In the genomic region with DNA sequence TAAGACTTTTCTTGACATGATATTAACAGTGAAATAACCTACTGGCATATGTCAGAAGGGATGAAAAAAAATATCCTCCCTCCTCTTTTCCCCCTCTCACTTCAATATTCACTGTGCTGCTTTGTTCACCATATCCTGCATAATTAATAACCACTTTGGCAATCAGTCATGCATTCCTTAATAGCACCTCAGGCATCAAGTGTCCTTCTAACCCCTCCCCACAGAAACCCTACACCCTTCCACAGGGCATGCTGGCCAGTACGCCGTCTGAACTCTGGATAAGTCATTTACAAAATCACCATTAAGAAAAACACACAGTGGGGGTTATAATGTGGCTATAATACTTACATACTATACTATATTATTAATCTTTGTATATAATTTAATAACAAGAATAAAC, we compare ENCODE assay signal across 1 cellular context.
TF ChIP-seq lines count a peak whose summit lies in the region.

No MANE protein-coding gene starts in this region.

TF ChIP-seq in SK-N-SH treated with all-trans-retinoic acid at 6 μM for 48 hours, 23 proteins besides CTCF, POLR2A, EP300 and RAD21 (continued from another document):
- TF ChIP-seq TCF4 (CRISPR knock-in tag; IDR thresholded peaks at IDR 0.05; ENCODE audit: borderline replicate concordance) (no peak), POU6F1 (CRISPR knock-in tag; IDR thresholded peaks at IDR 0.05; ENCODE audit: borderline replicate concordance, low read depth) (no peak), TOX (CRISPR knock-in tag; IDR thresholded peaks at IDR 0.05; ENCODE audit: borderline replicate concordance) (no peak)
- TF ChIP-seq, protein P1, sequence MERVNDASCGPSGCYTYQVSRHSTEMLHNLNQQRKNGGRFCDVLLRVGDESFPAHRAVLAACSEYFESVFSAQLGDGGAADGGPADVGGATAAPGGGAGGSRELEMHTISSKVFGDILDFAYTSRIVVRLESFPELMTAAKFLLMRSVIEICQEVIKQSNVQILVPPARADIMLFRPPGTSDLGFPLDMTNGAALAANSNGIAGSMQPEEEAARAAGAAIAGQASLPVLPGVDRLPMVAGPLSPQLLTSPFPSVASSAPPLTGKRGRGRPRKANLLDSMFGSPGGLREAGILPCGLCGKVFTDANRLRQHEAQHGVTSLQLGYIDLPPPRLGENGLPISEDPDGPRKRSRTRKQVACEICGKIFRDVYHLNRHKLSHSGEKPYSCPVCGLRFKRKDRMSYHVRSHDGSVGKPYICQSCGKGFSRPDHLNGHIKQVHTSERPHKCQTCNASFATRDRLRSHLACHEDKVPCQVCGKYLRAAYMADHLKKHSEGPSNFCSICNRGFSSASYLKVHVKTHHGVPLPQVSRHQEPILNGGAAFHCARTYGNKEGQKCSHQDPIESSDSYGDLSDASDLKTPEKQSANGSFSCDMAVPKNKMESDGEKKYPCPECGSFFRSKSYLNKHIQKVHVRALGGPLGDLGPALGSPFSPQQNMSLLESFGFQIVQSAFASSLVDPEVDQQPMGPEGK (CRISPR knock-in tag; IDR thresholded peaks at IDR 0.05; ENCODE audit: borderline replicate concordance): no peak
